9 cellular contexts compared by ENCODE assay signal in the genomic region with DNA sequence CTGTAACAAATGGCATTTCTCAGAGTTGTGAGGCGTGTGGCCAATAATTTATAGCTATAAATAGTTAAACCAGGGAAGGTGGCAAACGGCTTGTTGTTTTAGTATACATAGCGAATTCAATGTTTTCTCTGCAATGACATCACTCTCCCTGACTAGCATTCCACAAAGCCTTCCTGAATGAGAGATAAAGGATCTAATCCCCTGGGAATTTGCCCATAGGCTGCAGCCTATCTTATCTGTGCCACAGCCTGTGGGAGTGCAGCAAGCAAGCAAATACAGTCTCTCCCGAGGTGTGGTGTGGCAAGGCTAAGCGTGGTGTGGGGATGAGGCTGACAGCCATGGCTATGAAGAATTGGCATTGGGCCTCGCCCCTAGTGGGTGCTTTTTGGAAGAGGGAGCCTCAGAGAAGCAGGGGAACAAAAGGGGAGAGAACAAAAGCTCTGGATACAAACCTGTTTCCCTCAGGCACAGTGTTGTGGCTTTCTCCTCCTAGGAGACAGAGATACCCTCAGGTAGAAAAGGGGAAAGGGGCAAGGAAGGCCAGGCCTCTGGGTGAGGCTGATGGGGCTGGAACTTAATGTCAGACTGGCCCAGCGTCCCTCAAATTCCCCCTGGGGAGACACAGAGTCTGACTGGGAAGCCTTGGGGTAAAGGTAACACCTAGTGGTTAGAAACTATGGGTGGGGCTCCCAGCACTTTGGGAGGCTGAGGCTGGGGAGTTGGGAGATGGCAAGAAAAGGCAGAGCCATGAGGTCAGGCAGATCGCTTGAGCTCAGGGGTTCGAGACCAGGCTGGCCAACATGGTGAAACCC. TPM values are rescaled to one million over a fixed set of nuclear protein-coding genes. Genes with fewer than 3 reads are reported as not detected.
DNase-seq lines count a peak whose midpoint lies in the region; ATAC-seq, FAIRE-seq and TF ChIP-seq lines count a peak whose summit lies in the region.
"Had no signal": no experiment of that assay in that cellular context is flagged by ENCODE, and none has a peak within 500 bp of the region (broad histone marks: within the 10 kb centered on the region; RNA-seq: fewer than 3 reads in every experiment).

No MANE protein-coding gene starts in this region.

- H3K4me3 Mint-ChIP-seq in CD8-positive, alpha-beta memory T cell, result peak overlapping the region in 1 of 7 donors; percentile 26

- peak overlapping the region; percentile 44 to 92 (median 84) for H3K27ac Mint-ChIP-seq in CD8-positive, alpha-beta memory T cell

- H3K27me3 ChIP-seq in CD8-positive, alpha-beta memory T cell (ENCODE audit: insufficient read depth, low read length, poor library complexity, severe bottlenecking), result no peaks in the 10 kb centered on the region
- H3K27me3 ChIP-seq in body of pancreas (no peaks in the 10 kb centered on the region), HepG2 (ENCODE audit: control insufficient read depth in 1 of 2, insufficient read depth in 2 of 2, low read length in 2 of 2) (no peaks in the 10 kb centered on the region)

- no peak for TF ChIP-seq EP300 in HepG2 (IDR thresholded peaks at IDR 0.05; ENCODE audit: low read depth in 2 of 2, low read length in 2 of 2)
- TF ChIP-seq EP300 in HepG2 (CRISPR knock-in tag; IDR thresholded peaks at IDR 0.05; ENCODE audit: borderline replicate concordance), result no peak

- H3K27me3 Mint-ChIP-seq in CD8-positive, alpha-beta memory T cell, result peaks cover 0 to 4% of the 10 kb centered on the region in 2 donors

- H3K27ac ChIP-seq in CD8-positive, alpha-beta memory T cell (ENCODE audit: low read depth, low read length), result no peak overlapping the region
- H3K27ac ChIP-seq in body of pancreas (peak overlapping the region; percentile 33 to 78 (median 75)), HepG2 (ENCODE audit: extremely low read length, insufficient read depth, low read length) (no peak overlapping the region)

- POLR2A ChIA-PET in CD8-positive, alpha-beta memory T cell (lab: Charles Lee), result interaction anchor here (2.0 kb wide), 1 partner anchor 9 kb away, joined by 7 read pairs; a partner anchor contains a TSS
- POLR2A ChIA-PET in HepG2 (lab: Yijun Ruan, JAX), result no interaction called here

- H3K4me1 ChIP-seq in CD8-positive, alpha-beta memory T cell (ENCODE audit: insufficient read depth, low read length), result peaks cover 40% of the 10 kb centered on the region
- H3K4me1 ChIP-seq in body of pancreas, result peaks cover 61% of the 10 kb centered on the region
- no peaks in the 10 kb centered on the region for H3K4me1 ChIP-seq in HepG2 (ENCODE audit: insufficient read depth, low read length)

- no peak overlapping the region for H3K9ac ChIP-seq in HepG2 (ENCODE audit: insufficient read depth, low read depth, low read length)

- DNase-seq in CD8-positive, alpha-beta memory T cell, result no peak
- DNase-seq in HuH-7 (ENCODE audit: low spot score) (peak; percentile 52), body of pancreas (peak; percentile 46 to 58 (median 50)), HepG2 (ENCODE audit: low spot score) (peak; percentile 60), inferior parietal cortex (ENCODE audit: extremely low spot score) (no peak), Ammon's horn (ENCODE audit: low spot score) (no peak)

- no peak for TF ChIP-seq CTCF in body of pancreas (IDR thresholded peaks at IDR 0.05)
- TF ChIP-seq CTCF in HepG2 (CRISPR knock-in tag; IDR thresholded peaks at IDR 0.05), result no peak

- H2AFZ ChIP-seq in HepG2 (ENCODE audit: low read length), result no peak overlapping the region

- TF ChIP-seq POLR2A in body of pancreas (IDR thresholded peaks at IDR 0.05), result no peak
- TF ChIP-seq POLR2A in HepG2 (IDR thresholded peaks at IDR 0.05; ENCODE audit: insufficient read depth in 1 of 2, low read depth in 2 of 2, low read length in 2 of 2), result no peak

- no peak for TF ChIP-seq RAD21 in HepG2 (CRISPR knock-in tag; IDR thresholded peaks at IDR 0.05)

- ATAC-seq in body of pancreas (peak; percentile 63), HepG2 (peak; percentile 44; the same call in 1 of the 3 replicates), GM18498 (IDR thresholded peaks at IDR 0.05; ENCODE audit: unreplicated experiment) (no peak)
- no peak for ATAC-seq in activated CD4-positive, CD25-positive, alpha-beta regulatory T cell treated with anti-CD3 and anti-CD28 coated beads, Interleukin-2, amount 50 U/mL, for 24 hours

- no peaks in the 10 kb centered on the region for H3K9me3 Mint-ChIP-seq in CD8-positive, alpha-beta memory T cell

- CTCF ChIA-PET in CD8-positive, alpha-beta memory T cell (lab: Charles Lee), result interaction anchor here (1.1 to 1.7 kb wide), 3 partner anchors 9 to 136 kb away, joined by 3 to 6 read pairs (median 3); a partner anchor contains a TSS
- CTCF ChIA-PET in HepG2 (lab: Yijun Ruan, JAX; ENCODE audit: low intra/inter-chr PET ratio, low total read pairs), result no interaction called here

- peaks cover 63 to 94% (median 80%) of the 10 kb centered on the region in 3 donors for H3K4me1 Mint-ChIP-seq in CD8-positive, alpha-beta memory T cell

- in situ Hi-C loops in HepG2 (cut with HindIII; ENCODE audit: extremely low pct_ligation_motif_present, low pct_unique_long_range_greater_than_20kb), result no loop called here

- BruUV-seq in HepG2 (replicated peaks; lab: Mats Ljungman, UMichigan), result no TSS peak

- peaks cover 31% of the 10 kb centered on the region for H3K36me3 ChIP-seq in CD8-positive, alpha-beta memory T cell (ENCODE audit: insufficient read depth, low read length)
- H3K36me3 ChIP-seq in body of pancreas (replicated peaks in 1 of 2; ENCODE audit: insufficient read depth in 1 of 2, low read depth in 2 of 2), result peaks cover 4 to 18% of the 10 kb centered on the region in 2 donors
- H3K36me3 ChIP-seq in HepG2 (replicated peaks in 1 of 2; ENCODE audit: control insufficient read depth in 1 of 2, insufficient read depth in 2 of 2, low read length in 2 of 2), result no peaks in the 10 kb centered on the region

- H3K9me3 ChIP-seq in CD8-positive, alpha-beta memory T cell (ENCODE audit: low read length), result no peaks in the 10 kb centered on the region
- H3K9me3 ChIP-seq in body of pancreas, result no peaks in the 10 kb centered on the region
- no peaks in the 10 kb centered on the region for H3K9me3 ChIP-seq in HepG2 (ENCODE audit: low read length)

- no peaks in the 10 kb centered on the region for H3K79me2 ChIP-seq in HepG2 (ENCODE audit: insufficient read depth, low read length)

- H3K4me2 ChIP-seq in HepG2 (ENCODE audit: low read depth, low read length), result no peak overlapping the region

- H3K36me3 Mint-ChIP-seq in CD8-positive, alpha-beta memory T cell, result peaks cover 14 to 52% (median 16%) of the 10 kb centered on the region in 3 donors

- H4K20me1 ChIP-seq in HepG2 (ENCODE audit: insufficient read depth, low read length), result no peaks in the 10 kb centered on the region

- WGBS in body of pancreas, 2 donors, result 29 to 38% methylated on average over 9 of the region's 9 CpGs
- WGBS in HepG2 (ENCODE audit: low lambda C conversion rate), result 35% methylated on average over 9 of the region's 9 CpGs

- FAIRE-seq in HepG2 (lab: Jason Lieb, UNC), result no peak
- FAIRE-seq: islet of Langerhans had no signal

- H3K4me3 ChIP-seq in CD8-positive, alpha-beta memory T cell (ENCODE audit: low read length), result no peak overlapping the region
- no peak overlapping the region for H3K4me3 ChIP-seq in body of pancreas
- no peak overlapping the region for H3K4me3 ChIP-seq in HepG2 (replicated peaks in 1 of 3; ENCODE audit: insufficient read depth in 1 of 3, low read depth in 2 of 3, low read length in 3 of 3)

- intact Hi-C loops in body of pancreas (cut with DNase I) (no loop called here), HepG2 (cut with micrococcal nuclease; ENCODE audit: unreplicated experiment) (no loop called here)

RNA-seq across cellular contexts. Expression of a gene that starts 8.9 kb away (rescaled TPM):
- total RNA-seq in CD8-positive, alpha-beta memory T cell, result 100 to 1,000 TPM; 566 to 578 TPM
- polyA plus RNA-seq in CD8-positive, alpha-beta memory T cell, result 811 TPM
- total RNA-seq in body of pancreas, result 100 to 1,000 TPM in 1 of 2 donors, 10 to 100 TPM in 1; 63.0 to 118 TPM
- total RNA-seq in HepG2 (2016; rRNA removed; fragmentation: Illumina TruSeq; extraction: Trizol), result 6.7 and 9.7 TPM in 2 replicates
- total RNA-seq in HepG2 (2016; cell fraction: cytosol; rRNA removed; fragmentation: Illumina TruSeq; extraction: Trizol; ENCODE audit: low read depth), result 1.7 and 2.0 TPM in 2 replicates
- total RNA-seq in HepG2 (2016; cell fraction: insoluble cytoplasmic fraction; rRNA removed; fragmentation: Illumina TruSeq; extraction: Trizol), result 7.1 and 9.8 TPM in 2 replicates
- total RNA-seq in HepG2 (2016; cell fraction: membrane; rRNA removed; fragmentation: Illumina TruSeq; extraction: Trizol), result 3.3 and 3.5 TPM in 2 replicates
- total RNA-seq in HepG2 (2016; cell fraction: nucleus; rRNA removed; fragmentation: Illumina TruSeq; extraction: Trizol), result 2.5 and 3.4 TPM in 2 replicates
- polyA plus RNA-seq in HepG2 (2011; rRNA removed), result 17.2 and 21.2 TPM in 2 replicates
- 18.8 and 19.0 TPM in 2 replicates for polyA plus RNA-seq in HepG2 (2011; cell fraction: cytosol; rRNA removed)
- 6.8 and 9.1 TPM in 2 replicates for polyA plus RNA-seq in HepG2 (2011; cell fraction: nucleus; rRNA removed)
- polyA plus RNA-seq in HepG2 (2012), result 5.9 and 19.9 TPM in 2 replicates
- 3.1 TPM in 2 replicates for polyA plus RNA-seq in HepG2 (2016; cell fraction: cytosol; fragmentation: Illumina TruSeq; extraction: Trizol; ENCODE audit: low read depth)
- 13.2 and 15.2 TPM in 2 replicates for polyA plus RNA-seq in HepG2 (2016; cell fraction: insoluble cytoplasmic fraction; fragmentation: Illumina TruSeq; extraction: Trizol; ENCODE audit: low read depth)
- polyA plus RNA-seq in HepG2 (2016; cell fraction: membrane; fragmentation: Illumina TruSeq; extraction: Trizol; ENCODE audit: low read depth), result 3.8 and 3.9 TPM in 2 replicates
- polyA plus RNA-seq in HepG2 (2016; cell fraction: nucleus; fragmentation: Illumina TruSeq; extraction: Trizol; ENCODE audit: insufficient read depth, low read depth), result 6.2 and 8.6 TPM in 2 replicates
- polyA minus RNA-seq in HepG2 (2011; rRNA and poly(A)+ RNA removed; ENCODE audit: low replicate concordance), result 16.1 and 272 TPM in 2 replicates
- 7.6 and 8.4 TPM in 2 replicates for polyA minus RNA-seq in HepG2 (2011; cell fraction: cytosol; rRNA and poly(A)+ RNA removed)
- polyA minus RNA-seq in HepG2 (2011; cell fraction: nucleus; rRNA and poly(A)+ RNA removed), result 2.6 and 3.4 TPM in 2 replicates

RNA-seq across cellular contexts. Expression of a gene that starts 16.5 kb away (rescaled TPM):
- 1 to 10 TPM in 1 of 2 experiments, under 1 TPM in 1; 0.75 to 1.2 TPM for total RNA-seq in CD8-positive, alpha-beta memory T cell
- polyA plus RNA-seq in CD8-positive, alpha-beta memory T cell, result 0.18 TPM
- total RNA-seq in body of pancreas (not detected), HepG2 (2016; rRNA removed; fragmentation: Illumina TruSeq; extraction: Trizol) (not detected in 2 replicates)
- not detected in 2 replicates for total RNA-seq in HepG2 (2016; cell fraction: cytosol; rRNA removed; fragmentation: Illumina TruSeq; extraction: Trizol; ENCODE audit: low read depth)
- total RNA-seq in HepG2 (2016; cell fraction: insoluble cytoplasmic fraction; rRNA removed; fragmentation: Illumina TruSeq; extraction: Trizol), result not detected in 2 replicates
- total RNA-seq in HepG2 (2016; cell fraction: membrane; rRNA removed; fragmentation: Illumina TruSeq; extraction: Trizol), result not detected in 2 replicates
- not detected in 2 replicates for total RNA-seq in HepG2 (2016; cell fraction: nucleus; rRNA removed; fragmentation: Illumina TruSeq; extraction: Trizol)
- not detected in 2 replicates for polyA plus RNA-seq in HepG2 (2011; rRNA removed)
- polyA plus RNA-seq in HepG2 (2011; cell fraction: cytosol; rRNA removed), result 0.09 TPM in 1 of 2 replicates, not detected in the other
- polyA plus RNA-seq in HepG2 (2011; cell fraction: nucleus; rRNA removed), result not detected in 2 replicates
- 0.13 TPM in 1 of 2 replicates, not detected in the other for polyA plus RNA-seq in HepG2 (2012)
- polyA plus RNA-seq in HepG2 (2016; cell fraction: cytosol; fragmentation: Illumina TruSeq; extraction: Trizol; ENCODE audit: low read depth), result not detected in 2 replicates
- not detected in 2 replicates for polyA plus RNA-seq in HepG2 (2016; cell fraction: insoluble cytoplasmic fraction; fragmentation: Illumina TruSeq; extraction: Trizol; ENCODE audit: low read depth)
- not detected in 2 replicates for polyA plus RNA-seq in HepG2 (2016; cell fraction: membrane; fragmentation: Illumina TruSeq; extraction: Trizol; ENCODE audit: low read depth)
- polyA plus RNA-seq in HepG2 (2016; cell fraction: nucleus; fragmentation: Illumina TruSeq; extraction: Trizol; ENCODE audit: insufficient read depth, low read depth), result not detected in 2 replicates
- not detected in 2 replicates for polyA minus RNA-seq in HepG2 (2011; rRNA and poly(A)+ RNA removed; ENCODE audit: low replicate concordance)
- polyA minus RNA-seq in HepG2 (2011; cell fraction: cytosol; rRNA and poly(A)+ RNA removed), result not detected in 2 replicates
- not detected in 2 replicates for polyA minus RNA-seq in HepG2 (2011; cell fraction: nucleus; rRNA and poly(A)+ RNA removed)

RNA-seq across cellular contexts. Expression of a gene that starts 29.0 kb away (rescaled TPM):
- total RNA-seq in CD8-positive, alpha-beta memory T cell, result under 1 TPM; 0.04 to 0.11 TPM
- polyA plus RNA-seq in CD8-positive, alpha-beta memory T cell, result not detected
- total RNA-seq in body of pancreas (1 to 10 TPM; 2.3 to 4.9 TPM), HepG2 (2016; rRNA removed; fragmentation: Illumina TruSeq; extraction: Trizol) (not detected in 2 replicates)
- total RNA-seq in HepG2 (2016; cell fraction: cytosol; rRNA removed; fragmentation: Illumina TruSeq; extraction: Trizol; ENCODE audit: low read depth), result not detected in 2 replicates
- total RNA-seq in HepG2 (2016; cell fraction: insoluble cytoplasmic fraction; rRNA removed; fragmentation: Illumina TruSeq; extraction: Trizol), result not detected in 2 replicates
- not detected in 2 replicates for total RNA-seq in HepG2 (2016; cell fraction: membrane; rRNA removed; fragmentation: Illumina TruSeq; extraction: Trizol)
- total RNA-seq in HepG2 (2016; cell fraction: nucleus; rRNA removed; fragmentation: Illumina TruSeq; extraction: Trizol), result not detected in 2 replicates
- 0.03 and 0.04 TPM in 2 replicates for polyA plus RNA-seq in HepG2 (2011; rRNA removed)
- polyA plus RNA-seq in HepG2 (2011; cell fraction: cytosol; rRNA removed), result not detected in 2 replicates
- polyA plus RNA-seq in HepG2 (2011; cell fraction: nucleus; rRNA removed), result 0.08 TPM in 1 of 2 replicates, not detected in the other
- polyA plus RNA-seq in HepG2 (2012), result not detected in 2 replicates
- not detected in 2 replicates for polyA plus RNA-seq in HepG2 (2016; cell fraction: cytosol; fragmentation: Illumina TruSeq; extraction: Trizol; ENCODE audit: low read depth)
- polyA plus RNA-seq in HepG2 (2016; cell fraction: insoluble cytoplasmic fraction; fragmentation: Illumina TruSeq; extraction: Trizol; ENCODE audit: low read depth), result not detected in 2 replicates
- polyA plus RNA-seq in HepG2 (2016; cell fraction: membrane; fragmentation: Illumina TruSeq; extraction: Trizol; ENCODE audit: low read depth), result not detected in 2 replicates
- not detected in 2 replicates for polyA plus RNA-seq in HepG2 (2016; cell fraction: nucleus; fragmentation: Illumina TruSeq; extraction: Trizol; ENCODE audit: insufficient read depth, low read depth)
- polyA minus RNA-seq in HepG2 (2011; rRNA and poly(A)+ RNA removed; ENCODE audit: low replicate concordance), result not detected in 2 replicates
- polyA minus RNA-seq in HepG2 (2011; cell fraction: cytosol; rRNA and poly(A)+ RNA removed), result not detected in 2 replicates
- not detected in 2 replicates for polyA minus RNA-seq in HepG2 (2011; cell fraction: nucleus; rRNA and poly(A)+ RNA removed)

RNA-seq across cellular contexts. Expression of a gene that starts 37.6 kb away (rescaled TPM):
- not detected for total RNA-seq in CD8-positive, alpha-beta memory T cell
- not detected for polyA plus RNA-seq in CD8-positive, alpha-beta memory T cell
- not detected for total RNA-seq in body of pancreas
- not detected in 2 replicates for total RNA-seq in HepG2 (2016; rRNA removed; fragmentation: Illumina TruSeq; extraction: Trizol)
- not detected in 2 replicates for total RNA-seq in HepG2 (2016; cell fraction: cytosol; rRNA removed; fragmentation: Illumina TruSeq; extraction: Trizol; ENCODE audit: low read depth)
- not detected in 2 replicates for total RNA-seq in HepG2 (2016; cell fraction: insoluble cytoplasmic fraction; rRNA removed; fragmentation: Illumina TruSeq; extraction: Trizol)
- total RNA-seq in HepG2 (2016; cell fraction: membrane; rRNA removed; fragmentation: Illumina TruSeq; extraction: Trizol), result not detected in 2 replicates
- total RNA-seq in HepG2 (2016; cell fraction: nucleus; rRNA removed; fragmentation: Illumina TruSeq; extraction: Trizol), result not detected in 2 replicates
- polyA plus RNA-seq in HepG2 (2011; rRNA removed), result 0.55 and 0.82 TPM in 2 replicates
- polyA plus RNA-seq in HepG2 (2011; cell fraction: cytosol; rRNA removed), result 0.67 and 1.1 TPM in 2 replicates
- 0.12 and 0.47 TPM in 2 replicates for polyA plus RNA-seq in HepG2 (2011; cell fraction: nucleus; rRNA removed)
- polyA plus RNA-seq in HepG2 (2012), result not detected in 2 replicates
- not detected in 2 replicates for polyA plus RNA-seq in HepG2 (2016; cell fraction: cytosol; fragmentation: Illumina TruSeq; extraction: Trizol; ENCODE audit: low read depth)
- not detected in 2 replicates for polyA plus RNA-seq in HepG2 (2016; cell fraction: insoluble cytoplasmic fraction; fragmentation: Illumina TruSeq; extraction: Trizol; ENCODE audit: low read depth)
- polyA plus RNA-seq in HepG2 (2016; cell fraction: membrane; fragmentation: Illumina TruSeq; extraction: Trizol; ENCODE audit: low read depth), result not detected in 2 replicates
- polyA plus RNA-seq in HepG2 (2016; cell fraction: nucleus; fragmentation: Illumina TruSeq; extraction: Trizol; ENCODE audit: insufficient read depth, low read depth), result not detected in 2 replicates
- polyA minus RNA-seq in HepG2 (2011; rRNA and poly(A)+ RNA removed; ENCODE audit: low replicate concordance), result not detected in 2 replicates
- polyA minus RNA-seq in HepG2 (2011; cell fraction: cytosol; rRNA and poly(A)+ RNA removed), result not detected in 2 replicates
- polyA minus RNA-seq in HepG2 (2011; cell fraction: nucleus; rRNA and poly(A)+ RNA removed), result not detected in 2 replicates

RNA-seq across cellular contexts. Expression of a gene that starts 54.0 kb away (rescaled TPM):
- not detected for total RNA-seq in CD8-positive, alpha-beta memory T cell
- polyA plus RNA-seq in CD8-positive, alpha-beta memory T cell, result not detected
- total RNA-seq in body of pancreas, result not detected
- not detected in 2 replicates for total RNA-seq in HepG2 (2016; rRNA removed; fragmentation: Illumina TruSeq; extraction: Trizol)
- not detected in 2 replicates for total RNA-seq in HepG2 (2016; cell fraction: cytosol; rRNA removed; fragmentation: Illumina TruSeq; extraction: Trizol; ENCODE audit: low read depth)
- total RNA-seq in HepG2 (2016; cell fraction: insoluble cytoplasmic fraction; rRNA removed; fragmentation: Illumina TruSeq; extraction: Trizol), result not detected in 2 replicates
- not detected in 2 replicates for total RNA-seq in HepG2 (2016; cell fraction: membrane; rRNA removed; fragmentation: Illumina TruSeq; extraction: Trizol)
- total RNA-seq in HepG2 (2016; cell fraction: nucleus; rRNA removed; fragmentation: Illumina TruSeq; extraction: Trizol), result not detected in 2 replicates
- polyA plus RNA-seq in HepG2 (2011; rRNA removed), result not detected in 2 replicates
- polyA plus RNA-seq in HepG2 (2011; cell fraction: cytosol; rRNA removed), result not detected in 2 replicates
- polyA plus RNA-seq in HepG2 (2011; cell fraction: nucleus; rRNA removed), result not detected in 2 replicates
- not detected in 2 replicates for polyA plus RNA-seq in HepG2 (2012)
- polyA plus RNA-seq in HepG2 (2016; cell fraction: cytosol; fragmentation: Illumina TruSeq; extraction: Trizol; ENCODE audit: low read depth), result not detected in 2 replicates
- polyA plus RNA-seq in HepG2 (2016; cell fraction: insoluble cytoplasmic fraction; fragmentation: Illumina TruSeq; extraction: Trizol; ENCODE audit: low read depth), result not detected in 2 replicates
- not detected in 2 replicates for polyA plus RNA-seq in HepG2 (2016; cell fraction: membrane; fragmentation: Illumina TruSeq; extraction: Trizol; ENCODE audit: low read depth)
- polyA plus RNA-seq in HepG2 (2016; cell fraction: nucleus; fragmentation: Illumina TruSeq; extraction: Trizol; ENCODE audit: insufficient read depth, low read depth), result not detected in 2 replicates
- polyA minus RNA-seq in HepG2 (2011; rRNA and poly(A)+ RNA removed; ENCODE audit: low replicate concordance), result not detected in 2 replicates
- polyA minus RNA-seq in HepG2 (2011; cell fraction: cytosol; rRNA and poly(A)+ RNA removed), result not detected in 2 replicates
- polyA minus RNA-seq in HepG2 (2011; cell fraction: nucleus; rRNA and poly(A)+ RNA removed), result not detected in 2 replicates

Comparison
In these comparisons a context has a peak if more than half of its experiments do, and no peak if none do; other contexts are left out.
1. DNase-seq: peak in HuH-7 (single experiment), body of pancreas (4 of 4) and HepG2 (single experiment); none in CD8-positive, alpha-beta memory T cell (0 of 5), inferior parietal cortex (single experiment) and Ammon's horn (single experiment).
2. H3K27ac ChIP-seq: peak in body of pancreas (4 of 4); none in CD8-positive, alpha-beta memory T cell (single experiment) and HepG2 (single experiment).
3. ATAC-seq: peak in body of pancreas (single experiment) and HepG2 (single experiment); none in activated CD4-positive, CD25-positive, alpha-beta regulatory T cell treated with anti-CD3 and anti-CD28 coated beads, Interleukin-2, amount 50 U/mL, for 24 hours (0 of 2) and GM18498 (single experiment).
4. RNA of a gene that starts 8.9 kb away (total RNA-seq): 566 to 578 TPM in CD8-positive, alpha-beta memory T cell and 63.0 to 118 TPM in body of pancreas; 1.7 to 9.8 TPM in HepG2; every median in the first group is over 4 times any median in the second.